8 cellular contexts compared by ENCODE assay signal in genomic region chr11:69048056-69048717, GRCh38. TPM values are rescaled to one million over a fixed set of nuclear protein-coding genes. Genes with fewer than 3 reads are reported as not detected.
A peak's percentile ranks its signal among the peaks of the same experiment; 100 is the strongest.
DNase-seq lines count a peak whose midpoint lies in the region; ATAC-seq and TF ChIP-seq lines count a peak whose summit lies in the region.

No MANE protein-coding gene starts in this region.

- H3K36me3 ChIP-seq in gastroesophageal sphincter, result no peaks in the 10 kb centered on the region
- H3K36me3 ChIP-seq in aorta (ENCODE audit: control insufficient read depth in 1 of 2, insufficient read depth in 2 of 2, low read length in 1 of 2), result no peaks in the 10 kb centered on the region

- TF ChIP-seq CTCF in VCaP (conservative IDR thresholded peaks at IDR 0.05) (no peak), gastroesophageal sphincter (IDR thresholded peaks at IDR 0.05) (no peak)

- TF ChIP-seq POLR2A in gastroesophageal sphincter (IDR thresholded peaks at IDR 0.05), result no peak

- peaks cover 13% of the 10 kb centered on the region for H3K27me3 Mint-ChIP-seq in T-helper 2 cell treated with Interferon-gamma antibody and Interleukin-4, amounts not matched to agents 5 μg/mL and 100 μg/mL, for 36 hours (ENCODE audit: low read depth)
- peaks cover 9% of the 10 kb centered on the region for H3K27me3 Mint-ChIP-seq in stimulated activated memory B cell treated with anti-CD40 and anti-IgM and Interleukin-4, amounts not matched to agents 10 μg/mL and 1 μg/mL and 100 μg/mL, for 72 hours

- H3K27ac Mint-ChIP-seq in T-helper 2 cell treated with Interferon-gamma antibody and Interleukin-4, amounts not matched to agents 5 μg/mL and 100 μg/mL, for 36 hours, result peak overlapping the region; percentile 84
- H3K27ac Mint-ChIP-seq in stimulated activated memory B cell treated with anti-CD40 and anti-IgM and Interleukin-4, amounts not matched to agents 10 μg/mL and 1 μg/mL and 100 μg/mL, for 72 hours, result peak overlapping the region; percentile 86

- H3K4me3 ChIP-seq in gastroesophageal sphincter, result peak overlapping the region in 1 of 2 donors; percentile 99
- no peak overlapping the region for H3K4me3 ChIP-seq in aorta (ENCODE audit: low read length in 2 of 2)

- H3K27ac ChIP-seq in VCaP (peak overlapping the region; percentile 92; the same call in 1 of the 2 replicates), gastroesophageal sphincter (peak overlapping the region; percentile 37 to 99 (median 99)), aorta (ENCODE audit: low read depth in 1 of 2, low read length in 2 of 2) (no peak overlapping the region)

- no peaks in the 10 kb centered on the region for H3K9me3 Mint-ChIP-seq in T-helper 2 cell treated with Interferon-gamma antibody and Interleukin-4, amounts not matched to agents 5 μg/mL and 100 μg/mL, for 36 hours
- H3K9me3 Mint-ChIP-seq in stimulated activated memory B cell treated with anti-CD40 and anti-IgM and Interleukin-4, amounts not matched to agents 10 μg/mL and 1 μg/mL and 100 μg/mL, for 72 hours, result no peaks in the 10 kb centered on the region

- H3K36me3 Mint-ChIP-seq in T-helper 2 cell treated with Interferon-gamma antibody and Interleukin-4, amounts not matched to agents 5 μg/mL and 100 μg/mL, for 36 hours (ENCODE audit: low read depth), result no peaks in the 10 kb centered on the region
- H3K36me3 Mint-ChIP-seq in stimulated activated memory B cell treated with anti-CD40 and anti-IgM and Interleukin-4, amounts not matched to agents 10 μg/mL and 1 μg/mL and 100 μg/mL, for 72 hours, result peaks cover 8% of the 10 kb centered on the region

- peaks cover 22% of the 10 kb centered on the region for H3K4me1 Mint-ChIP-seq in T-helper 2 cell treated with Interferon-gamma antibody and Interleukin-4, amounts not matched to agents 5 μg/mL and 100 μg/mL, for 36 hours (ENCODE audit: low read depth)
- peaks cover 54% of the 10 kb centered on the region for H3K4me1 Mint-ChIP-seq in stimulated activated memory B cell treated with anti-CD40 and anti-IgM and Interleukin-4, amounts not matched to agents 10 μg/mL and 1 μg/mL and 100 μg/mL, for 72 hours

- 27 to 40% methylated on average over 9 of the region's 10 CpGs for WGBS in gastroesophageal sphincter (ENCODE audit: low coverage in 1 of 2), 2 donors
- 31 to 37% methylated on average over 10 of the region's 10 CpGs for WGBS in aorta, 2 donors

- no peak for TF ChIP-seq EP300 in gastroesophageal sphincter (IDR thresholded peaks at IDR 0.05)

- intact Hi-C loops in aorta (cut with DNase I), result loop anchor here (2.0 to 10.0 kb wide), 4 partner anchors 36 to 146 kb away; partner anchors contain the start of genes IGHMBP2 (in 1 of the 2), MRGPRF (in 1 of the 2) and MRPL21 (in 1 of the 2)

- H3K4me1 ChIP-seq in gastroesophageal sphincter (peaks cover 0 to 64% (median 27%) of the 10 kb centered on the region in 3 donors), aorta (ENCODE audit: control insufficient read depth in 1 of 2, insufficient read depth in 2 of 2, low read length in 2 of 2) (no peaks in the 10 kb centered on the region)

- ATAC-seq in gastroesophageal sphincter, result no peak
- no peak for ATAC-seq in stimulated activated memory B cell treated with anti-CD40 and anti-IgM and Interleukin-4, amounts not matched to agents 10 μg/mL and 1 μg/mL and 100 μg/mL, for 72 hours
- ATAC-seq in aorta (ENCODE audit: low FRiP score), result no peak
- ATAC-seq in HG03342 (IDR thresholded peaks at IDR 0.05; ENCODE audit: unreplicated experiment), result no peak
- ATAC-seq in GM18861 (IDR thresholded peaks at IDR 0.05; ENCODE audit: unreplicated experiment), result no peak

- H3K27me3 ChIP-seq in gastroesophageal sphincter (no peaks in the 10 kb centered on the region), aorta (ENCODE audit: control insufficient read depth in 1 of 2, insufficient read depth in 2 of 2, low read length in 1 of 2) (no peaks in the 10 kb centered on the region)

- no peaks in the 10 kb centered on the region for H3K9me3 ChIP-seq in gastroesophageal sphincter
- H3K9me3 ChIP-seq in aorta (ENCODE audit: control insufficient read depth, low read length), result no peaks in the 10 kb centered on the region

- H3K4me3 Mint-ChIP-seq in T-helper 2 cell treated with Interferon-gamma antibody and Interleukin-4, amounts not matched to agents 5 μg/mL and 100 μg/mL, for 36 hours, result peak overlapping the region; percentile 73
- H3K4me3 Mint-ChIP-seq in stimulated activated memory B cell treated with anti-CD40 and anti-IgM and Interleukin-4, amounts not matched to agents 10 μg/mL and 1 μg/mL and 100 μg/mL, for 72 hours, result peak overlapping the region; percentile 90

- no peak for DNase-seq in T-helper 2 cell treated with Interferon-gamma antibody and Interleukin-4, amounts not matched to agents 5 μg/mL and 100 μg/mL, for 36 hours (ENCODE audit: low spot score)
- DNase-seq in T-helper 2 cell (no peak), aorta (no peak)

RNA-seq across cellular contexts. Expression of gene TPCN2, which starts 0.5 kb away (rescaled TPM):
- 10 to 100 TPM; 16.8 to 33.8 (median 28.3) TPM for total RNA-seq in gastroesophageal sphincter
- 10 to 100 TPM; 25.8 to 27.9 TPM for total RNA-seq in aorta
- polyA plus RNA-seq in aorta, result 10 to 100 TPM in 1 of 2 donors, 1 to 10 TPM in 1; 1.5 to 20.8 TPM

RNA-seq across cellular contexts. Expression of gene MRGPRF, which starts 35.1 kb away (rescaled TPM):
- 100 to 1,000 TPM in 3 of 4 donors, 10 to 100 TPM in 1; 88.9 to 213 (median 165) TPM for total RNA-seq in gastroesophageal sphincter
- 100 to 1,000 TPM in 1 of 2 donors, 10 to 100 TPM in 1; 75.7 to 108 TPM for total RNA-seq in aorta
- 100 to 1,000 TPM in 1 of 2 donors, 10 to 100 TPM in 1; 26.4 to 130 TPM for polyA plus RNA-seq in aorta

Comparison
In these comparisons a context has a peak if more than half of its experiments do, and no peak if none do; other contexts are left out.
1. H3K27ac ChIP-seq: peak in VCaP (single experiment) and gastroesophageal sphincter (4 of 4); none in aorta (0 of 2).